In the genomic region with DNA sequence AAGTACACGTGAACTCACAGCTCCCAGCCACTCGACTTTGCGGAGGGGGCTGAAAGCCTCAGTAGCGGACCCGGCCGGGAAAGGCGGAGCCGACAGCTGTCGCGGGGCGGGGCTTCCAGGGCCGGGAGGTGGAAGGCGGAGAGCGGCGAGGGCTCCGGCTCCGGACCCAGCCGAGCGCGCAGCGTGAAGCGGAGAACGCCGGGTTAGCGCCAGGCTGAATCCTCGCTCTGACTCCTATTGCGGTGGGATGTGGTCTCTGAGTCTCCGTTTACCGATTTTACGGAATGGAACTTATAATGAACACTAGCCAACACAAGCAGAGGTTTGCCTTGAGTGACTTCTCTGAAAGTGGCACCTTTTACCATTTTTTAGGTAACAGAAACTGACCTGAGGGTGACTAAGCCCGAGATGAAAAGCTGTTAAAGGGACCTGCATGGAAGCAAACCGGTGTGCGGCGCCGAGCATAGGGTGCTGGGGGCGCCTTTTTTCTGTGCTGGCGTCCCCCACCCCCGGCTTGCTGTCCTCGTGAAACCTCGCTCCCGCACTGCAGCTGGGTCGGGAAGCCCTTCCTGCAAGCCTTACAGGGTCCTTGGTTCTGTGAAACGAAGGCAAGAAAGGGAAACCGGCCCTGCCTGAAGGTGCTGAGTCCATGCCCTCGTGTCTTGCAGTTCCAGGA, we compare ENCODE assay signal across 1 cellular context.
TF ChIP-seq lines count a peak whose summit lies in the region.

No MANE protein-coding gene starts in this region.

TF ChIP-seq in K562, 482 proteins besides CTCF, POLR2A, EP300 and RAD21 (continued from another document and continues in another):
- peak in 1 of 2 experiments; percentile 12; a peak in 1 of 3 replicates for TF ChIP-seq CBX3 (IDR thresholded peaks at IDR 0.05; ENCODE audit: borderline replicate concordance in 1 of 2, low read length in 2 of 2)
- TF ChIP-seq HDGF (IDR thresholded peaks at IDR 0.05) = no peak
- TF ChIP-seq DIDO1 (tag; IDR thresholded peaks at IDR 0.05; ENCODE audit: low read depth) = no peak
- no peak for TF ChIP-seq PCBP1 (IDR thresholded peaks at IDR 0.05; ENCODE audit: low read depth, low read length, poor library complexity, severe bottlenecking)
- 0 out of 2 replicates have a peak, but pooled peaks have one; percentile 5 for TF ChIP-seq MBD2 (IDR thresholded peaks at IDR 0.05; ENCODE audit: borderline replicate concordance, low read depth)
- TF ChIP-seq, protein P1, sequence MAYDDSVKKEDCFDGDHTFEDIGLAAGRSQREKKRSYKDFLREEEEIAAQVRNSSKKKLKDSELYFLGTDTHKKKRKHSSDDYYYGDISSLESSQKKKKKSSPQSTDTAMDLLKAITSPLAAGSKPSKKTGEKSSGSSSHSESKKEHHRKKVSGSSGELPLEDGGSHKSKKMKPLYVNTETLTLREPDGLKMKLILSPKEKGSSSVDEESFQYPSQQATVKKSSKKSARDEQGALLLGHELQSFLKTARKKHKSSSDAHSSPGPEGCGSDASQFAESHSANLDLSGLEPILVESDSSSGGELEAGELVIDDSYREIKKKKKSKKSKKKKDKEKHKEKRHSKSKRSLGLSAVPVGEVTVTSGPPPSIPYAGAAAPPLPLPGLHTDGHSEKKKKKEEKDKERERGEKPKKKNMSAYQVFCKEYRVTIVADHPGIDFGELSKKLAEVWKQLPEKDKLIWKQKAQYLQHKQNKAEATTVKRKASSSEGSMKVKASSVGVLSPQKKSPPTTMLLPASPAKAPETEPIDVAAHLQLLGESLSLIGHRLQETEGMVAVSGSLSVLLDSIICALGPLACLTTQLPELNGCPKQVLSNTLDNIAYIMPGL (CRISPR knock-in tag; IDR thresholded peaks at IDR 0.05) = no peak
- no peak for TF ChIP-seq POLR2AphosphoS2 (IDR thresholded peaks at IDR 0.05; ENCODE audit: low read length)
- no peak for TF ChIP-seq ZFP1 (CRISPR knock-in tag; IDR thresholded peaks at IDR 0.05)
- TF ChIP-seq, protein P2, sequence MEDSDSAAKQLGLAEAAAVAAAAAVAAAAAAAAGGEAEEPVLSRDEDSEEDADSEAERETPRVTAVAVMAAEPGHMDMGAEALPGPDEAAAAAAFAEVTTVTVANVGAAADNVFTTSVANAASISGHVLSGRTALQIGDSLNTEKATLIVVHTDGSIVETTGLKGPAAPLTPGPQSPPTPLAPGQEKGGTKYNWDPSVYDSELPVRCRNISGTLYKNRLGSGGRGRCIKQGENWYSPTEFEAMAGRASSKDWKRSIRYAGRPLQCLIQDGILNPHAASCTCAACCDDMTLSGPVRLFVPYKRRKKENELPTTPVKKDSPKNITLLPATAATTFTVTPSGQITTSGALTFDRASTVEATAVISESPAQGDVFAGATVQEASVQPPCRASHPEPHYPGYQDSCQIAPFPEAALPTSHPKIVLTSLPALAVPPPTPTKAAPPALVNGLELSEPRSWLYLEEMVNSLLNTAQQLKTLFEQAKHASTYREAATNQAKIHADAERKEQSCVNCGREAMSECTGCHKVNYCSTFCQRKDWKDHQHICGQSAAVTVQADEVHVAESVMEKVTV (CRISPR knock-in tag; IDR thresholded peaks at IDR 0.05) = peak; percentile 38; the same call in 1 of the 2 replicates
- TF ChIP-seq, protein P3, sequence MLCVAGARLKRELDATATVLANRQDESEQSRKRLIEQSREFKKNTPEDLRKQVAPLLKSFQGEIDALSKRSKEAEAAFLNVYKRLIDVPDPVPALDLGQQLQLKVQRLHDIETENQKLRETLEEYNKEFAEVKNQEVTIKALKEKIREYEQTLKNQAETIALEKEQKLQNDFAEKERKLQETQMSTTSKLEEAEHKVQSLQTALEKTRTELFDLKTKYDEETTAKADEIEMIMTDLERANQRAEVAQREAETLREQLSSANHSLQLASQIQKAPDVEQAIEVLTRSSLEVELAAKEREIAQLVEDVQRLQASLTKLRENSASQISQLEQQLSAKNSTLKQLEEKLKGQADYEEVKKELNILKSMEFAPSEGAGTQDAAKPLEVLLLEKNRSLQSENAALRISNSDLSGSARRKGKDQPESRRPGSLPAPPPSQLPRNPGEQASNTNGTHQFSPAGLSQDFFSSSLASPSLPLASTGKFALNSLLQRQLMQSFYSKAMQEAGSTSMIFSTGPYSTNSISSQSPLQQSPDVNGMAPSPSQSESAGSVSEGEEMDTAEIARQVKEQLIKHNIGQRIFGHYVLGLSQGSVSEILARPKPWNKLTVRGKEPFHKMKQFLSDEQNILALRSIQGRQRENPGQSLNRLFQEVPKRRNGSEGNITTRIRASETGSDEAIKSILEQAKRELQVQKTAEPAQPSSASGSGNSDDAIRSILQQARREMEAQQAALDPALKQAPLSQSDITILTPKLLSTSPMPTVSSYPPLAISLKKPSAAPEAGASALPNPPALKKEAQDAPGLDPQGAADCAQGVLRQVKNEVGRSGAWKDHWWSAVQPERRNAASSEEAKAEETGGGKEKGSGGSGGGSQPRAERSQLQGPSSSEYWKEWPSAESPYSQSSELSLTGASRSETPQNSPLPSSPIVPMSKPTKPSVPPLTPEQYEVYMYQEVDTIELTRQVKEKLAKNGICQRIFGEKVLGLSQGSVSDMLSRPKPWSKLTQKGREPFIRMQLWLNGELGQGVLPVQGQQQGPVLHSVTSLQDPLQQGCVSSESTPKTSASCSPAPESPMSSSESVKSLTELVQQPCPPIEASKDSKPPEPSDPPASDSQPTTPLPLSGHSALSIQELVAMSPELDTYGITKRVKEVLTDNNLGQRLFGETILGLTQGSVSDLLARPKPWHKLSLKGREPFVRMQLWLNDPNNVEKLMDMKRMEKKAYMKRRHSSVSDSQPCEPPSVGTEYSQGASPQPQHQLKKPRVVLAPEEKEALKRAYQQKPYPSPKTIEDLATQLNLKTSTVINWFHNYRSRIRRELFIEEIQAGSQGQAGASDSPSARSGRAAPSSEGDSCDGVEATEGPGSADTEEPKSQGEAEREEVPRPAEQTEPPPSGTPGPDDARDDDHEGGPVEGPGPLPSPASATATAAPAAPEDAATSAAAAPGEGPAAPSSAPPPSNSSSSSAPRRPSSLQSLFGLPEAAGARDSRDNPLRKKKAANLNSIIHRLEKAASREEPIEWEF (CRISPR knock-in tag; IDR thresholded peaks at IDR 0.05) = no peak
- no peak for TF ChIP-seq HDAC8 (tag; IDR thresholded peaks at IDR 0.05)
- TF ChIP-seq GTF2E2 (tag; IDR thresholded peaks at IDR 0.05) = no peak
- no peak for TF ChIP-seq WHSC1 (IDR thresholded peaks at IDR 0.05; ENCODE audit: low read length)
- no peak for TF ChIP-seq CHCHD3 (CRISPR knock-in tag; IDR thresholded peaks at IDR 0.05)
- TF ChIP-seq COPS2 (conservative IDR thresholded peaks at IDR 0.05) = no peak
- no peak for TF ChIP-seq DMBX1 (CRISPR knock-in tag; IDR thresholded peaks at IDR 0.05; ENCODE audit: borderline replicate concordance)
- TF ChIP-seq HDAC1 (IDR thresholded peaks at IDR 0.05) = no peak
- no peak for TF ChIP-seq E2F3 (CRISPR knock-in tag; IDR thresholded peaks at IDR 0.05)
- TF ChIP-seq, protein P4, sequence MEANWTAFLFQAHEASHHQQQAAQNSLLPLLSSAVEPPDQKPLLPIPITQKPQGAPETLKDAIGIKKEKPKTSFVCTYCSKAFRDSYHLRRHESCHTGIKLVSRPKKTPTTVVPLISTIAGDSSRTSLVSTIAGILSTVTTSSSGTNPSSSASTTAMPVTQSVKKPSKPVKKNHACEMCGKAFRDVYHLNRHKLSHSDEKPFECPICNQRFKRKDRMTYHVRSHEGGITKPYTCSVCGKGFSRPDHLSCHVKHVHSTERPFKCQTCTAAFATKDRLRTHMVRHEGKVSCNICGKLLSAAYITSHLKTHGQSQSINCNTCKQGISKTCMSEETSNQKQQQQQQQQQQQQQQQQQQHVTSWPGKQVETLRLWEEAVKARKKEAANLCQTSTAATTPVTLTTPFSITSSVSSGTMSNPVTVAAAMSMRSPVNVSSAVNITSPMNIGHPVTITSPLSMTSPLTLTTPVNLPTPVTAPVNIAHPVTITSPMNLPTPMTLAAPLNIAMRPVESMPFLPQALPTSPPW (CRISPR knock-in tag; IDR thresholded peaks at IDR 0.05) = no peak
- no peak for TF ChIP-seq ZNF696 (CRISPR knock-in tag; conservative IDR thresholded peaks at IDR 0.05)
- TF ChIP-seq SREBF1 (IDR thresholded peaks at IDR 0.05; ENCODE audit: borderline replicate concordance, low read depth, low read length) = no peak
- TF ChIP-seq, protein P5, sequence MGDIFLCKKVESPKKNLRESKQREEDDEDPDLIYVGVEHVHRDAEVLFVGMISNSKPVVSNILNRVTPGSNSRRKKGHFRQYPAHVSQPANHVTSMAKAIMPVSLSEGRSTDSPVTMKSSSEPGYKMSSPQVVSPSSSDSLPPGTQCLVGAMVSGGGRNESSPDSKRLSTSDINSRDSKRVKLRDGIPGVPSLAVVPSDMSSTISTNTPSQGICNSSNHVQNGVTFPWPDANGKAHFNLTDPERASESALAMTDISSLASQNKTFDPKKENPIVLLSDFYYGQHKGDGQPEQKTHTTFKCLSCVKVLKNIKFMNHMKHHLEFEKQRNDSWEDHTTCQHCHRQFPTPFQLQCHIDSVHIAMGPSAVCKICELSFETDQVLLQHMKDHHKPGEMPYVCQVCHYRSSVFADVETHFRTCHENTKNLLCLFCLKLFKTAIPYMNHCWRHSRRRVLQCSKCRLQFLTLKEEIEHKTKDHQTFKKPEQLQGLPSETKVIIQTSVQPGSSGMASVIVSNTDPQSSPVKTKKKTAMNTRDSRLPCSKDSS (IDR thresholded peaks at IDR 0.05; ENCODE audit: low read depth, partially characterized antibody) = no peak
- TF ChIP-seq MCM3 (IDR thresholded peaks at IDR 0.05) = no peak
- TF ChIP-seq ARHGAP35 (IDR thresholded peaks at IDR 0.05; ENCODE audit: partially characterized antibody) = no peak
- TF ChIP-seq, protein P6, sequence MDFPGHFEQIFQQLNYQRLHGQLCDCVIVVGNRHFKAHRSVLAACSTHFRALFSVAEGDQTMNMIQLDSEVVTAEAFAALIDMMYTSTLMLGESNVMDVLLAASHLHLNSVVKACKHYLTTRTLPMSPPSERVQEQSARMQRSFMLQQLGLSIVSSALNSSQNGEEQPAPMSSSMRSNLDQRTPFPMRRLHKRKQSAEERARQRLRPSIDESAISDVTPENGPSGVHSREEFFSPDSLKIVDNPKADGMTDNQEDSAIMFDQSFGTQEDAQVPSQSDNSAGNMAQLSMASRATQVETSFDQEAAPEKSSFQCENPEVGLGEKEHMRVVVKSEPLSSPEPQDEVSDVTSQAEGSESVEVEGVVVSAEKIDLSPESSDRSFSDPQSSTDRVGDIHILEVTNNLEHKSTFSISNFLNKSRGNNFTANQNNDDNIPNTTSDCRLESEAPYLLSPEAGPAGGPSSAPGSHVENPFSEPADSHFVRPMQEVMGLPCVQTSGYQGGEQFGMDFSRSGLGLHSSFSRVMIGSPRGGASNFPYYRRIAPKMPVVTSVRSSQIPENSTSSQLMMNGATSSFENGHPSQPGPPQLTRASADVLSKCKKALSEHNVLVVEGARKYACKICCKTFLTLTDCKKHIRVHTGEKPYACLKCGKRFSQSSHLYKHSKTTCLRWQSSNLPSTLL (IDR thresholded peaks at IDR 0.05) = peak; percentile 65; the same call in 1 of the 2 replicates
- TF ChIP-seq HEY1 (CRISPR knock-in tag; IDR thresholded peaks at IDR 0.05; ENCODE audit: borderline replicate concordance) = no peak
- TF ChIP-seq, protein P7, sequence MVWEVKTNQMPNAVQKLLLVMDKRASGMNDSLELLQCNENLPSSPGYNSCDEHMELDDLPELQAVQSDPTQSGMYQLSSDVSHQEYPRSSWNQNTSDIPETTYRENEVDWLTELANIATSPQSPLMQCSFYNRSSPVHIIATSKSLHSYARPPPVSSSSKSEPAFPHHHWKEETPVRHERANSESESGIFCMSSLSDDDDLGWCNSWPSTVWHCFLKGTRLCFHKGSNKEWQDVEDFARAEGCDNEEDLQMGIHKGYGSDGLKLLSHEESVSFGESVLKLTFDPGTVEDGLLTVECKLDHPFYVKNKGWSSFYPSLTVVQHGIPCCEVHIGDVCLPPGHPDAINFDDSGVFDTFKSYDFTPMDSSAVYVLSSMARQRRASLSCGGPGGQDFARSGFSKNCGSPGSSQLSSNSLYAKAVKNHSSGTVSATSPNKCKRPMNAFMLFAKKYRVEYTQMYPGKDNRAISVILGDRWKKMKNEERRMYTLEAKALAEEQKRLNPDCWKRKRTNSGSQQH (CRISPR knock-in tag; IDR thresholded peaks at IDR 0.05) = no peak
- TF ChIP-seq, protein P8, sequence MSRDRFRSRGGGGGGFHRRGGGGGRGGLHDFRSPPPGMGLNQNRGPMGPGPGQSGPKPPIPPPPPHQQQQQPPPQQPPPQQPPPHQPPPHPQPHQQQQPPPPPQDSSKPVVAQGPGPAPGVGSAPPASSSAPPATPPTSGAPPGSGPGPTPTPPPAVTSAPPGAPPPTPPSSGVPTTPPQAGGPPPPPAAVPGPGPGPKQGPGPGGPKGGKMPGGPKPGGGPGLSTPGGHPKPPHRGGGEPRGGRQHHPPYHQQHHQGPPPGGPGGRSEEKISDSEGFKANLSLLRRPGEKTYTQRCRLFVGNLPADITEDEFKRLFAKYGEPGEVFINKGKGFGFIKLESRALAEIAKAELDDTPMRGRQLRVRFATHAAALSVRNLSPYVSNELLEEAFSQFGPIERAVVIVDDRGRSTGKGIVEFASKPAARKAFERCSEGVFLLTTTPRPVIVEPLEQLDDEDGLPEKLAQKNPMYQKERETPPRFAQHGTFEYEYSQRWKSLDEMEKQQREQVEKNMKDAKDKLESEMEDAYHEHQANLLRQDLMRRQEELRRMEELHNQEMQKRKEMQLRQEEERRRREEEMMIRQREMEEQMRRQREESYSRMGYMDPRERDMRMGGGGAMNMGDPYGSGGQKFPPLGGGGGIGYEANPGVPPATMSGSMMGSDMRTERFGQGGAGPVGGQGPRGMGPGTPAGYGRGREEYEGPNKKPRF (IDR thresholded peaks at IDR 0.05; ENCODE audit: low read depth, low read length) = no peak
- no peak for TF ChIP-seq BRF1 (IDR thresholded peaks at IDR 0.05; ENCODE audit: borderline replicate concordance, extremely low read depth, insufficient read length)
- no peak for TF ChIP-seq TCF3 (CRISPR knock-in tag; IDR thresholded peaks at IDR 0.05)
- no peak for TF ChIP-seq CBX8 (IDR thresholded peaks at IDR 0.05; ENCODE audit: borderline replicate concordance, extremely low read depth, low read depth, low read length, poor library complexity, severe bottlenecking)
- TF ChIP-seq MCM5 (IDR thresholded peaks at IDR 0.05; ENCODE audit: low read depth) = no peak
- no peak for TF ChIP-seq SPI1 (IDR thresholded peaks at IDR 0.05; ENCODE audit: borderline replicate concordance, low read depth, low read length)
- TF ChIP-seq, protein P9, sequence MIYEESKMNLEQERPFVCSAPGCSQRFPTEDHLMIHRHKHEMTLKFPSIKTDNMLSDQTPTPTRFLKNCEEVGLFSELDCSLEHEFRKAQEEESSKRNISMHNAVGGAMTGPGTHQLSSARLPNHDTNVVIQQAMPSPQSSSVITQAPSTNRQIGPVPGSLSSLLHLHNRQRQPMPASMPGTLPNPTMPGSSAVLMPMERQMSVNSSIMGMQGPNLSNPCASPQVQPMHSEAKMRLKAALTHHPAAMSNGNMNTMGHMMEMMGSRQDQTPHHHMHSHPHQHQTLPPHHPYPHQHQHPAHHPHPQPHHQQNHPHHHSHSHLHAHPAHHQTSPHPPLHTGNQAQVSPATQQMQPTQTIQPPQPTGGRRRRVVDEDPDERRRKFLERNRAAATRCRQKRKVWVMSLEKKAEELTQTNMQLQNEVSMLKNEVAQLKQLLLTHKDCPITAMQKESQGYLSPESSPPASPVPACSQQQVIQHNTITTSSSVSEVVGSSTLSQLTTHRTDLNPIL (CRISPR knock-in tag; IDR thresholded peaks at IDR 0.05) = no peak
- TF ChIP-seq ASH1L (IDR thresholded peaks at IDR 0.05; ENCODE audit: borderline replicate concordance, low read depth, partially characterized antibody) = no peak
- TF ChIP-seq, protein P10, sequence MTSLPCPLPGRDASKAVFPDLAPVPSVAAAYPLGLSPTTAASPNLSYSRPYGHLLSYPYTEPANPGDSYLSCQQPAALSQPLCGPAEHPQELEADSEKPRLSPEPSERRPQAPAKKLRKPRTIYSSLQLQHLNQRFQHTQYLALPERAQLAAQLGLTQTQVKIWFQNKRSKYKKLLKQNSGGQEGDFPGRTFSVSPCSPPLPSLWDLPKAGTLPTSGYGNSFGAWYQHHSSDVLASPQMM (CRISPR knock-in tag; IDR thresholded peaks at IDR 0.05) = no peak
- no peak for TF ChIP-seq ESRRB (CRISPR knock-in tag; IDR thresholded peaks at IDR 0.05; ENCODE audit: borderline replicate concordance)
- TF ChIP-seq RAD51 (IDR thresholded peaks at IDR 0.05; ENCODE audit: borderline replicate concordance, low read depth) = no peak
